8 cellular contexts compared by ENCODE assay signal in the genomic region with DNA sequence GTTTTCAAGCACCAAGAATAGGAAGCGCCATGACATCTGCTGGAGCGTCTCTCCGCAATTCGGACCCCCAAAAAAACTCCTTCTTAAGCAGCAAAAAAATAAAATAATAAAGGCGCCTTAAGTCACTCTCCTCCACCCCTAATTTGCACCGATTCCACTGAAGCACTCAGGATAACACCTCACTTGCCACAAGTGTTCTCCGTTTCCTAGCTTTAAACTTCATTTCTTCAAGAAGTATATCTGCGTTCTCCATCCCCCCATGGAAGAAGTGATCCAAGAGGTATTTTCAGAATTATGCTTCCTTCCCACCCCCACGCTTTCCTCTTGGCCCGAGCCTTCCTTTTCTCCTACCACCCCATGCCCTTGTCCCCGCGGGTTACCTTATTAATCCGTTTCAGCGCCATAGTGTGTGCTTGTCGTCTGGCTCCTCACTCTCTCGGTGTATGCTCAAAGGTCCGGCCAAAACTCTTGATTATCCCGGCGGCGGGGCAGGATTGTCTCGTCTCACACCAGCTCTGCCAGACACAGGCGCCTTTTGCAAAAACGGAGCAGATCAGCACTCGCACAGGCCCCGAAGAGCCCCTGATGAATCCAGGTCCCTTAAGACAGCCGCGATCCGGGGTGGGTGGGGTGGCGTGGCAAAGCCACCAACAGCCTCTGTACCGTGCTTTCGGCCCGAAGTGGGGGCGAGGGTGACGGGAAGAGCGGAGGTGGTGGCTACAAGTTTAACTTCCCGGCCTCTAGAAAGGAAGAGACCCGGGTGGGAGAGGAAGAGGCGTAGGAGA. TPM values are rescaled to one million over a fixed set of nuclear protein-coding genes. Genes with fewer than 3 reads are reported as not detected.
DNase-seq lines count a peak whose midpoint lies in the region; ATAC-seq and TF ChIP-seq lines count a peak whose summit lies in the region.

No MANE protein-coding gene starts in this region.

- peak overlapping the region; percentile 100 for H3K9ac ChIP-seq in OCI-LY3 (ENCODE audit: low read length)

- peaks cover 54% of the 10 kb centered on the region for H4K20me1 ChIP-seq in OCI-LY3 (ENCODE audit: insufficient read depth, low read length)

- DNase-seq in fibroblast of the aortic adventitia (ENCODE audit: low read depth) (no peak), glomerular visceral epithelial cell (ENCODE audit: extremely low spot score) (no peak), AG08396 (ENCODE audit: low spot score) (no peak)
- DNase-seq in effector CD4-positive, alpha-beta T cell: no peak

- H3K4me2 ChIP-seq in OCI-LY3 (ENCODE audit: low read length): peak overlapping the region; percentile 95

- no peak overlapping the region for H2AFZ ChIP-seq in OCI-LY3 (ENCODE audit: low read depth, low read length)

- no peak; the same call in 1 of the 2 replicates for TF ChIP-seq CTCF in OCI-LY3 (IDR thresholded peaks at IDR 0.05; ENCODE audit: low read depth, low read length)
- TF ChIP-seq CTCF in fibroblast of the aortic adventitia (IDR thresholded peaks at IDR 0.05; ENCODE audit: insufficient read depth, low read length): no peak

- no peaks in the 10 kb centered on the region for H3K9me3 ChIP-seq in OCI-LY3 (ENCODE audit: insufficient read depth, low read length)

- no peaks in the 10 kb centered on the region for H3K27me3 ChIP-seq in OCI-LY3 (ENCODE audit: low read depth, low read length)

- ATAC-seq in GM18498 (IDR thresholded peaks at IDR 0.05; ENCODE audit: unreplicated experiment) (peak; percentile 0), GM21526 (IDR thresholded peaks at IDR 0.05; ENCODE audit: low FRiP score, unreplicated experiment) (no peak)

- H3K79me2 ChIP-seq in OCI-LY3 (ENCODE audit: low read length): peaks cover 80% of the 10 kb centered on the region

- H3K27ac ChIP-seq in OCI-LY3 (ENCODE audit: low read length) (peak overlapping the region; percentile 96), skin epidermis (peak overlapping the region; percentile 98 to 100 (median 100))

- peaks cover 38% of the 10 kb centered on the region for H3K4me1 ChIP-seq in OCI-LY3 (ENCODE audit: low read length)

- H3K4me3 ChIP-seq in OCI-LY3 (ENCODE audit: low read length) (peak overlapping the region; percentile 98), fibroblast of the aortic adventitia (ENCODE audit: low read depth, low read length) (peak overlapping the region; percentile 85), skin epidermis (peak overlapping the region; percentile 55 to 97 (median 74))

- peaks cover 45% of the 10 kb centered on the region for H3K36me3 ChIP-seq in OCI-LY3 (replicated peaks; ENCODE audit: low read depth, low read length)

RNA-seq across cellular contexts. Expression of gene UBE2D3, which starts 1.1 kb away (rescaled TPM):
- 247 and 487 TPM in 2 replicates for total RNA-seq in fibroblast of the aortic adventitia (ENCODE audit: low replicate concordance)

RNA-seq across cellular contexts. Expression of gene CISD2, which starts 42.5 kb away (rescaled TPM):
- 30.3 and 52.9 TPM in 2 replicates for total RNA-seq in fibroblast of the aortic adventitia (ENCODE audit: low replicate concordance)
